In genomic region chr11:47175746-47176327, GRCh38 we compare ENCODE assay signal across 7 cellular contexts. TPM values are rescaled to one million over a fixed set of nuclear protein-coding genes. Genes with fewer than 3 reads are reported as not detected.
DNase-seq lines count a peak whose midpoint lies in the region; ATAC-seq and TF ChIP-seq lines count a peak whose summit lies in the region.

No MANE protein-coding gene starts in this region.

- peak overlapping the region; percentile 99 for H3K27ac Mint-ChIP-seq in HFFc6
- peak overlapping the region; percentile 95 for H3K27ac Mint-ChIP-seq in T-helper 17 cell
- peak overlapping the region; percentile 95 for H3K27ac Mint-ChIP-seq in stimulated activated memory B cell treated with anti-CD40 and anti-IgM and Interleukin-4, amounts not matched to agents 10 μg/mL and 1 μg/mL and 100 μg/mL, for 72 hours

- WGBS in gastroesophageal sphincter (ENCODE audit: low coverage in 1 of 2), 2 donors = 28 to 31% methylated on average over 9 to 11 of the region's 14 CpGs

- peak overlapping the region; percentile 68 to 99 (median 97) for H3K27ac ChIP-seq in gastroesophageal sphincter

- TF ChIP-seq POLR2A in gastroesophageal sphincter (IDR thresholded peaks at IDR 0.05) = no peak

- no peak for ATAC-seq in T-helper 17 cell
- no peak for ATAC-seq in gastroesophageal sphincter
- ATAC-seq in stimulated activated memory B cell treated with anti-CD40 and anti-IgM and Interleukin-4, amounts not matched to agents 10 μg/mL and 1 μg/mL and 100 μg/mL, for 72 hours = no peak
- no peak for ATAC-seq in HG02571 (IDR thresholded peaks at IDR 0.05; ENCODE audit: unreplicated experiment)

- DNase-seq in HFFc6 (no peak), T-helper 17 cell (no peak), GOT3 (lab: John Stamatoyannopoulos, UW) (no peak), germinal center (ENCODE audit: low spot score) (no peak)

- H3K36me3 Mint-ChIP-seq in HFFc6 (ENCODE audit: low read depth) (peaks cover 8% of the 10 kb centered on the region), T-helper 17 cell (ENCODE audit: low read depth) (peaks cover 4% of the 10 kb centered on the region)
- peaks cover 27% of the 10 kb centered on the region for H3K36me3 Mint-ChIP-seq in stimulated activated memory B cell treated with anti-CD40 and anti-IgM and Interleukin-4, amounts not matched to agents 10 μg/mL and 1 μg/mL and 100 μg/mL, for 72 hours

- peaks cover 0 to 72% of the 10 kb centered on the region in 2 donors for H3K36me3 ChIP-seq in gastroesophageal sphincter

- H3K9me3 ChIP-seq in T-helper 17 cell (ENCODE audit: control insufficient read depth, low read length, poor library complexity, severe bottlenecking) (no peaks in the 10 kb centered on the region), gastroesophageal sphincter (no peaks in the 10 kb centered on the region)

- H3K27me3 ChIP-seq in gastroesophageal sphincter = no peaks in the 10 kb centered on the region

- H3K27me3 Mint-ChIP-seq in HFFc6 (ENCODE audit: insufficient read depth) = peaks cover 10% of the 10 kb centered on the region
- no peaks in the 10 kb centered on the region for H3K27me3 Mint-ChIP-seq in T-helper 17 cell
- no peaks in the 10 kb centered on the region for H3K27me3 Mint-ChIP-seq in stimulated activated memory B cell treated with anti-CD40 and anti-IgM and Interleukin-4, amounts not matched to agents 10 μg/mL and 1 μg/mL and 100 μg/mL, for 72 hours

- TF ChIP-seq EP300 in gastroesophageal sphincter (IDR thresholded peaks at IDR 0.05) = no peak

- no peaks in the 10 kb centered on the region for H3K9me3 Mint-ChIP-seq in HFFc6
- H3K9me3 Mint-ChIP-seq in stimulated activated memory B cell treated with anti-CD40 and anti-IgM and Interleukin-4, amounts not matched to agents 10 μg/mL and 1 μg/mL and 100 μg/mL, for 72 hours = no peaks in the 10 kb centered on the region

- H3K4me3 ChIP-seq in gastroesophageal sphincter = peak overlapping the region; percentile 84 to 85

- H3K4me3 Mint-ChIP-seq in HFFc6 (peak overlapping the region; percentile 96), T-helper 17 cell (peak overlapping the region; percentile 96)
- peak overlapping the region; percentile 99 for H3K4me3 Mint-ChIP-seq in stimulated activated memory B cell treated with anti-CD40 and anti-IgM and Interleukin-4, amounts not matched to agents 10 μg/mL and 1 μg/mL and 100 μg/mL, for 72 hours

- peaks cover 25% of the 10 kb centered on the region for H3K4me1 Mint-ChIP-seq in HFFc6 (ENCODE audit: low read depth)
- peaks cover 26% of the 10 kb centered on the region for H3K4me1 Mint-ChIP-seq in T-helper 17 cell
- peaks cover 59% of the 10 kb centered on the region for H3K4me1 Mint-ChIP-seq in stimulated activated memory B cell treated with anti-CD40 and anti-IgM and Interleukin-4, amounts not matched to agents 10 μg/mL and 1 μg/mL and 100 μg/mL, for 72 hours

- peaks cover 3 to 68% (median 19%) of the 10 kb centered on the region in 3 donors for H3K4me1 ChIP-seq in gastroesophageal sphincter

- TF ChIP-seq CTCF in HFFc6 (IDR thresholded peaks at IDR 0.05) (no peak), gastroesophageal sphincter (IDR thresholded peaks at IDR 0.05) (no peak)

RNA-seq across cellular contexts. Expression of gene ARFGAP2, which starts 0.8 kb away (rescaled TPM):
- 10 to 100 TPM; 58.2 to 64.0 (median 61.1) TPM for total RNA-seq in HFFc6 (2021; fragmentation: NEBNext Ultra II Directional; extraction: Animal tissue kit (Norgen Biotek cat#: 25700))
- 100 to 1,000 TPM; 181 to 189 TPM for total RNA-seq in T-helper 17 cell
- 100 to 1,000 TPM; 127 to 223 (median 198) TPM for total RNA-seq in gastroesophageal sphincter

RNA-seq across cellular contexts. Expression of gene PACSIN3, which starts 10.4 kb away (rescaled TPM):
- 10 to 100 TPM; 10.3 to 30.9 (median 22.1) TPM for total RNA-seq in HFFc6 (2021; fragmentation: NEBNext Ultra II Directional; extraction: Animal tissue kit (Norgen Biotek cat#: 25700))
- total RNA-seq in T-helper 17 cell = 1 to 10 TPM in 1 of 2 donors, under 1 TPM in 1; 0.30 to 1.4 TPM
- total RNA-seq in gastroesophageal sphincter = 10 to 100 TPM; 61.3 to 74.9 (median 65.3) TPM

RNA-seq across cellular contexts. Expression of gene DDB2, which starts 38.9 kb away (rescaled TPM):
- total RNA-seq in HFFc6 (2021; fragmentation: NEBNext Ultra II Directional; extraction: Animal tissue kit (Norgen Biotek cat#: 25700)) = 10 to 100 TPM; 23.6 to 38.7 (median 33.7) TPM
- total RNA-seq in T-helper 17 cell (10 to 100 TPM; 75.3 to 77.0 TPM), gastroesophageal sphincter (10 to 100 TPM; 18.6 to 44.2 (median 28.0) TPM)

Comparison
In these comparisons a context has a peak if more than half of its experiments do, and no peak if none do; other contexts are left out.
1. RNA of gene PACSIN3, which starts 10.4 kb away (total RNA-seq): 61.3 to 74.9 TPM in gastroesophageal sphincter and 10.3 to 30.9 TPM in HFFc6; 0.30 to 1.4 TPM in T-helper 17 cell; every median in the first group is over 4 times any median in the second.
2. Peak in every context shown above with its lines, with median percentiles within 50 percentile points of each other: H3K27ac Mint-ChIP-seq and H3K4me3 Mint-ChIP-seq.